1 cellular context compared by ENCODE assay signal in the genomic region with DNA sequence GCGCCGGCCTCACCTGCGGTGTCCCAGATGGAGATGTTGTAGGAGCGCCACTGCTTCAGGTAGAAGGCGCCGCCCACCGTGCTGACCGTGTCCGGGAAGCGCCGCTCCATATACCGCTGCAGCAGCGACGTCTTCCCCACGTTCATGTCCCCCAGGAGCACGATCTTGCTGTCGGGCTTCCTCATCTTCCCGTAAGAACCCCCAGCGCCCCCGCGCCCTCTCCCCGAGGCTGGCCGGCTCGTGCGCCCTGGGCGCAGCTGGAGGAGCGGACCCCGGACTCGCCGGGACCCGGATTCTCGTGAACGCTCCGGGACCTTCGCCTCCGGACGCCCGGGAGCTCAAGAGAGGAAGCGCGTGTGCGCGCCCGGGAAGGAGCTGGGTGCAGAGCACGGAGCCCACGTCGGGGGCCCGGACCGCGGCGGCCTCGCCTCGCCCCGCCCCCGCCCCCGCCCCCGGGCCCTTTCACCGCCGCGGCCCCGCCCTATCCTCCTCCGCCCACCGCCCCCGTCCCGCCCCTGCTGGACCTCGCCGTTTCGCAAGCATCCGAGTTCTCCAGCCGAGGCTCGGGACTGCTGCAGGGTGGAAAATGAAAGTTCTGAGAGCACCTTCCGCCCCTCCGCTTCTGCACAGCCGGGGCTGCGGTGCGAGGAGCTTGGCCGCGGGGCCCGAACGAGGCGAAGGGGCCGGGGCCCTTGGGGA.
TF ChIP-seq lines count a peak whose summit lies in the region.

TSS of gene RAB20 (minus strand) at position 388 of the 699 bp plus-strand sequence. CDS start at position 185, 203 bp downstream.

TF ChIP-seq in SK-N-SH, 30 proteins besides CTCF, POLR2A, EP300 and RAD21 (continued from another document):
- no peak for TF ChIP-seq REST (IDR thresholded peaks at IDR 0.05; ENCODE audit: low read depth, low read length)
- TF ChIP-seq TAF1 (IDR thresholded peaks at IDR 0.05; ENCODE audit: borderline replicate concordance, low read depth, low read length) = peak; percentile 25; the same call in 1 of the 2 replicates
- TF ChIP-seq SIN3A (IDR thresholded peaks at IDR 0.05; ENCODE audit: borderline replicate concordance, low read depth, low read length) = peak; percentile 69; the same call in 1 of the 2 replicates
- TF ChIP-seq CHD2 (IDR thresholded peaks at IDR 0.05; ENCODE audit: low read length, partially characterized antibody) = no peak
- TF ChIP-seq, protein P1, sequence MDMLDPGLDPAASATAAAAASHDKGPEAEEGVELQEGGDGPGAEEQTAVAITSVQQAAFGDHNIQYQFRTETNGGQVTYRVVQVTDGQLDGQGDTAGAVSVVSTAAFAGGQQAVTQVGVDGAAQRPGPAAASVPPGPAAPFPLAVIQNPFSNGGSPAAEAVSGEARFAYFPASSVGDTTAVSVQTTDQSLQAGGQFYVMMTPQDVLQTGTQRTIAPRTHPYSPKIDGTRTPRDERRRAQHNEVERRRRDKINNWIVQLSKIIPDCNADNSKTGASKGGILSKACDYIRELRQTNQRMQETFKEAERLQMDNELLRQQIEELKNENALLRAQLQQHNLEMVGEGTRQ (IDR thresholded peaks at IDR 0.05; ENCODE audit: borderline replicate concordance, low read depth, low read length) = no peak
- TF ChIP-seq RCOR1 (IDR thresholded peaks at IDR 0.05; ENCODE audit: low read length) = no peak
- TF ChIP-seq USF1 (IDR thresholded peaks at IDR 0.05; ENCODE audit: borderline replicate concordance, low read depth) = no peak
- TF ChIP-seq TEAD4 (IDR thresholded peaks at IDR 0.05; ENCODE audit: borderline replicate concordance, insufficient read depth) = no peak
- TF ChIP-seq EZH2phosphoT487 (IDR thresholded peaks at IDR 0.05; ENCODE audit: borderline replicate concordance, low read depth) = no peak
- TF ChIP-seq TCF12 (IDR thresholded peaks at IDR 0.05) = peak; percentile 7; the same call in 1 of the 2 replicates
- TF ChIP-seq, protein P2, sequence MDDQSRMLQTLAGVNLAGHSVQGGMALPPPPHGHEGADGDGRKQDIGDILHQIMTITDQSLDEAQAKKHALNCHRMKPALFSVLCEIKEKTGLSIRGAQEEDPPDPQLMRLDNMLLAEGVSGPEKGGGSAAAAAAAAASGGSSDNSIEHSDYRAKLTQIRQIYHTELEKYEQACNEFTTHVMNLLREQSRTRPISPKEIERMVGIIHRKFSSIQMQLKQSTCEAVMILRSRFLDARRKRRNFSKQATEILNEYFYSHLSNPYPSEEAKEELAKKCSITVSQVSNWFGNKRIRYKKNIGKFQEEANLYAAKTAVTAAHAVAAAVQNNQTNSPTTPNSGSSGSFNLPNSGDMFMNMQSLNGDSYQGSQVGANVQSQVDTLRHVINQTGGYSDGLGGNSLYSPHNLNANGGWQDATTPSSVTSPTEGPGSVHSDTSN (IDR thresholded peaks at IDR 0.05) = no peak
- no peak for TF ChIP-seq MEF2A (IDR thresholded peaks at IDR 0.05; ENCODE audit: borderline replicate concordance, low read depth)
- no peak for TF ChIP-seq GABPA (IDR thresholded peaks at IDR 0.05; ENCODE audit: low read depth)
- no peak for TF ChIP-seq SMC3 (IDR thresholded peaks at IDR 0.05; ENCODE audit: low read depth, low read length)
- no peak for TF ChIP-seq ELF1 (IDR thresholded peaks at IDR 0.05)
- no peak for TF ChIP-seq JUND (IDR thresholded peaks at IDR 0.05)
- TF ChIP-seq POLR2AphosphoS5 (IDR thresholded peaks at IDR 0.05; ENCODE audit: low read depth, low read length) = peak; percentile 64
